Comparison of ENCODE assay signal across 11 cellular contexts in the genomic region with DNA sequence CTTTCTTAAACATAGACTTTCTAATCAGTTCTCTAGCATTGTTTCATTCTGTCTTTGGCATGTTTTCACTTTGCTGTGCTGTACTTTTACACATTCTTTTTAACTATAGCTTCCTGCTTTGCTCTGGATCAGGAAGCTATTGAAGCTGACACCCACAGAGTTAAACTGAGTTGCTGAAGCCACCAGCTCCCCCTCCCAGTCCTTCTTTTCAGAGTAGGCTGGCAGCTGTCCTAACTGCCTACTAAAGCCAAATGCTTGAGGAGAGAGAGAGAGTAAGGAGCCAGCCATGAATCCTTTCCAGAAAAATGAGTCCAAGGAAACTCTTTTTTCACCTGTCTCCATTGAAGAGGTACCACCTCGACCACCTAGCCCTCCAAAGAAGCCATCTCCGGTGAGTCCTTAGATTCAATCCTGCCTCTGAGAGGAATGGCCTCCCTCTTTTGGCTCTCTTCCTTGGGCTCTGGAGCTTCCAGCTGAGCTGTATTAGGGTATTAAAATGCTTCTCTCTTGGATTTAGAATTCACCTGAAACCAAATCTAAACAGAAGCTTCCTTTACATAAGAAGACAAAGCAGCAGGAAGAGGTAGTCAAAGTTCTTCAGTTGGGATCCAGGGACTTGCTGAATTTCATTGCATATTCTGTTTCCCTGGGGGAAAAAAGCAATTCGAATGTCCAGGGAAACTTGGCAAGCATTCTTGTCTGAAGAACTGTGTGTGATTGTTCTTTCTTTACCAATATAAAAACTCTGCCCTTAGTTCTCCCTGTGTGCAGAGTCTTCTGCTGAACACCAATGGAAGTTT. TPM values are rescaled to one million over a fixed set of nuclear protein-coding genes. Genes with fewer than 3 reads are reported as not detected.
DNase-seq lines count a peak whose midpoint lies in the region; ATAC-seq and TF ChIP-seq lines count a peak whose summit lies in the region.
"Had no signal": no experiment of that assay in that cellular context is flagged by ENCODE, and none has a peak within 500 bp of the region (broad histone marks: within the 10 kb centered on the region; RNA-seq: fewer than 3 reads in every experiment).

A gene with protein sequence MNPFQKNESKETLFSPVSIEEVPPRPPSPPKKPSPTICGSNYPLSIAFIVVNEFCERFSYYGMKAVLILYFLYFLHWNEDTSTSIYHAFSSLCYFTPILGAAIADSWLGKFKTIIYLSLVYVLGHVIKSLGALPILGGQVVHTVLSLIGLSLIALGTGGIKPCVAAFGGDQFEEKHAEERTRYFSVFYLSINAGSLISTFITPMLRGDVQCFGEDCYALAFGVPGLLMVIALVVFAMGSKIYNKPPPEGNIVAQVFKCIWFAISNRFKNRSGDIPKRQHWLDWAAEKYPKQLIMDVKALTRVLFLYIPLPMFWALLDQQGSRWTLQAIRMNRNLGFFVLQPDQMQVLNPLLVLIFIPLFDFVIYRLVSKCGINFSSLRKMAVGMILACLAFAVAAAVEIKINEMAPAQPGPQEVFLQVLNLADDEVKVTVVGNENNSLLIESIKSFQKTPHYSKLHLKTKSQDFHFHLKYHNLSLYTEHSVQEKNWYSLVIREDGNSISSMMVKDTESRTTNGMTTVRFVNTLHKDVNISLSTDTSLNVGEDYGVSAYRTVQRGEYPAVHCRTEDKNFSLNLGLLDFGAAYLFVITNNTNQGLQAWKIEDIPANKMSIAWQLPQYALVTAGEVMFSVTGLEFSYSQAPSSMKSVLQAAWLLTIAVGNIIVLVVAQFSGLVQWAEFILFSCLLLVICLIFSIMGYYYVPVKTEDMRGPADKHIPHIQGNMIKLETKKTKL (plus strand): TSS at position 211 of the 800 bp plus-strand sequence. CDS start 76 bp downstream, at position 287.

- H3K27ac ChIP-seq in dorsolateral prefrontal cortex = peak within 1 kb of the TSS in 51 of 59 donors; percentile 6 to 85 (median 56)
- peak within 1 kb of the TSS; percentile 77 for H3K27ac ChIP-seq in layer of hippocampus (ENCODE audit: low read depth, low read length)
- H3K27ac ChIP-seq in spleen = no peak within 1 kb of the TSS

- no peaks in the 10 kb centered on the region for H3K27me3 ChIP-seq in dorsolateral prefrontal cortex
- no peaks in the 10 kb centered on the region for H3K27me3 ChIP-seq in layer of hippocampus (ENCODE audit: control insufficient read depth, insufficient read depth, low read length)
- no peaks in the 10 kb centered on the region for H3K27me3 ChIP-seq in spleen (replicated peaks in 1 of 7)

- H3K4me1 ChIP-seq in spleen = peaks cover 0 to 14% (median 0%) of the 10 kb centered on the region in 6 donors

- 49 to 68% (median 66%) methylated on average over 3 of the region's 3 CpGs for WGBS in spleen, 5 donors

- DNase-seq in M059J (ENCODE audit: low read depth) (peak; percentile 22), dorsolateral prefrontal cortex (peak in 6 of 10 donors; percentile 14 to 66 (median 42)), spleen (no peak), NCI-H226 (no peak), NCI-H128 (lab: John Stamatoyannopoulos, UW; ENCODE audit: unreplicated experiment) (no peak), NCI-H510A (lab: John Stamatoyannopoulos, UW) (no peak)
- DNase-seq: activated T-cell treated with anti-CD3 and anti-CD28 coated beads for 4 hours; effector CD8-positive, alpha-beta T cell; NCI-H345 had no signal

- H3K4me3 ChIP-seq in dorsolateral prefrontal cortex = peak within 1 kb of the TSS in 55 of 59 donors; percentile 7 to 61 (median 36)
- H3K4me3 ChIP-seq in spleen = no peak within 1 kb of the TSS

- H3K9me3 ChIP-seq in spleen = no peaks in the 10 kb centered on the region

- TF ChIP-seq CTCF in dorsolateral prefrontal cortex (IDR thresholded peaks at IDR 0.05 in 54 of 56, conservative IDR thresholded peaks at IDR 0.05 in 2 of 56; ENCODE audit: low read depth in 1 of 56, partially characterized antibody in 56 of 56) (no peak), spleen (IDR thresholded peaks at IDR 0.05 in 8 of 11, conservative IDR thresholded peaks at IDR 0.05 in 3 of 11) (no peak)

- no peak for TF ChIP-seq POLR2A in spleen (IDR thresholded peaks at IDR 0.05)

- intact Hi-C loops in dorsolateral prefrontal cortex (cut with DNase I) (no loop called here), spleen (cut with DNase I; ENCODE audit: low total_unique reads) (no loop called here)

- no peak for ATAC-seq in HG03378 (IDR thresholded peaks at IDR 0.05; ENCODE audit: unreplicated experiment)

- peaks cover 0 to 43% (median 3%) of the 10 kb centered on the region in 6 donors for H3K36me3 ChIP-seq in spleen

RNA-seq across cellular contexts. Expression of the gene that starts here (rescaled TPM):
- total RNA-seq in M059J (2014; rRNA removed; shearing (Covaris generic)) = 0.32 and 0.37 TPM in 2 replicates
- 10 to 100 TPM; 13.9 to 97.0 (median 37.3) TPM for total RNA-seq in dorsolateral prefrontal cortex
- total RNA-seq in spleen = 10 to 100 TPM in 6 of 7 donors, 1 to 10 TPM in 1; 7.2 to 18.7 (median 13.2) TPM
- 1 to 10 TPM; 4.3 to 5.6 (median 4.7) TPM for polyA plus RNA-seq in spleen

Comparison
In these comparisons a context has a peak if more than half of its experiments do, and no peak if none do; other contexts are left out.
1. Peak in DNase-seq in M059J; RNA of the gene not detected or under 1 TPM.
2. DNase-seq: peak in dorsolateral prefrontal cortex (6 of 10); none in spleen (single experiment), NCI-H226 (single experiment), NCI-H128 (single experiment) and NCI-H510A (single experiment).
3. H3K27ac ChIP-seq: peak in dorsolateral prefrontal cortex (51 of 59) and layer of hippocampus (single experiment); none in spleen (0 of 8).
4. H3K4me3 ChIP-seq: peak in dorsolateral prefrontal cortex (55 of 59); none in spleen (0 of 8).